Comparison of ENCODE assay signal across 9 cellular contexts in the genomic region with DNA sequence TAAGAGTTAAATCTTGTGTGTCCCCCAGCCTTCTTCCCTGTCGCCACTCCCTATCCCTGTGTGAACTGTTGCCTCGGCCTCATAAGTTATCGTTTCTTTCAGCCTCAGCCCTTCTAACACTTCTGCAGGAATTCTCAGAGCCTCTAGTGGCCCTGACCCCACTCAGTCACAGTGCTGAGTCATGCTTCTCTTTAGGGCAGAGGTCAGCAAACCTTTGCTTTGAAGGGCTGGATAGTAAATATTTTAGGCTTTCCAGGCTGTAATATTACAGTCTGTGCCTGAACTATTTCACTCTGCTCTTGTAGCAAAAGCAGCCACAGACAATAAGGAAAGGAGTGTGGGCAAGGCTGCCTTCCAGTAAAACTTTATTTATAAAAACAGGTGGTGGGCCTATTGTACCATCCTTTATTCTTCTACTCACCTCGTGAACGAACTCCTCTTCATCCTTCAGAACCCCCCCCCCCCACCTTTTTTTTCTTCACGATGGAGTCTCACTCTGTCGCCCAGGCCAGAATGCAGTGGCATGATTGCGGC. TPM values are rescaled to one million over a fixed set of nuclear protein-coding genes. Genes with fewer than 3 reads are reported as not detected.
DNase-seq lines count a peak whose midpoint lies in the region; ATAC-seq and TF ChIP-seq lines count a peak whose summit lies in the region.
"Had no signal": no experiment of that assay in that cellular context is flagged by ENCODE, and none has a peak within 500 bp of the region (broad histone marks: within the 10 kb centered on the region; RNA-seq: fewer than 3 reads in every experiment).

No MANE protein-coding gene starts in this region.

- peak in 1 of 2 donors; percentile 19 for TF ChIP-seq POLR2A in heart left ventricle (IDR thresholded peaks at IDR 0.05)

- WGBS in SK-N-SH (ENCODE audit: low lambda C conversion rate): 96% methylated on average over 8 of the region's 8 CpGs
- WGBS in heart left ventricle, 4 donors: 66 to 70% (median 69%) methylated on average over 8 of the region's 8 CpGs

- intact Hi-C loops in heart left ventricle (cut with DNase I): loop anchor here in 1 of 10 donors (5.0 kb wide), 1 partner anchor 40 kb away; no protein-coding TSS in a partner anchor

- no peak overlapping the region for H3K9ac ChIP-seq in SK-N-SH
- H3K9ac ChIP-seq in skeletal muscle satellite cell (ENCODE audit: low read depth, low read length): peak overlapping the region; percentile 4

- POLR2A ChIA-PET in SK-N-SH (lab: Yijun Ruan, JAX): no interaction called here

- peaks cover 0 to 7% of the 10 kb centered on the region in 2 experiments; a peak in 1 of 4 replicates for H3K4me1 ChIP-seq in SK-N-SH (ENCODE audit: control insufficient read depth in 1 of 2, insufficient read depth in 2 of 2, low read depth in 1 of 2, low read length in 1 of 2)
- H3K4me1 ChIP-seq in heart left ventricle: peaks cover 0 to 47% (median 21%) of the 10 kb centered on the region in 12 donors
- peaks cover 16% of the 10 kb centered on the region for H3K4me1 ChIP-seq in skeletal muscle satellite cell (ENCODE audit: control insufficient read depth, insufficient read depth, low read length)

- no peak for TF ChIP-seq CTCF in SK-N-SH (IDR thresholded peaks at IDR 0.05)
- no peak for TF ChIP-seq CTCF in heart left ventricle (IDR thresholded peaks at IDR 0.05)

- no peaks in the 10 kb centered on the region for H3K27me3 ChIP-seq in SK-N-SH (ENCODE audit: insufficient read depth)
- no peaks in the 10 kb centered on the region for H3K27me3 ChIP-seq in heart left ventricle
- H3K27me3 ChIP-seq in skeletal muscle satellite cell (ENCODE audit: control insufficient read depth, insufficient read depth, low read length): no peaks in the 10 kb centered on the region

- no peak for TF ChIP-seq RAD21 in SK-N-SH (IDR thresholded peaks at IDR 0.05; ENCODE audit: low read length)

- peaks cover 8 to 17% of the 10 kb centered on the region in 2 experiments for H3K36me3 ChIP-seq in SK-N-SH (replicated peaks in 1 of 2; ENCODE audit: control insufficient read depth in 1 of 2, insufficient read depth in 2 of 2, low read length in 1 of 2)
- H3K36me3 ChIP-seq in heart left ventricle: peaks cover 0 to 29% (median 13%) of the 10 kb centered on the region in 9 donors
- peaks cover 19% of the 10 kb centered on the region for H3K36me3 ChIP-seq in skeletal muscle satellite cell (ENCODE audit: insufficient read depth, low read length)

- H3K27ac ChIP-seq in SK-N-SH (ENCODE audit: low read depth in 2 of 2, low read length in 1 of 2) (peak overlapping the region in 1 of 2 experiments; percentile 14; a peak in 1 of 4 replicates), heart left ventricle (peak overlapping the region in 11 of 12 donors; percentile 24 to 64 (median 40))

- no peaks in the 10 kb centered on the region for H3K9me2 ChIP-seq in SK-N-SH

- CTCF ChIA-PET in SK-N-SH (lab: Yijun Ruan, JAX): no interaction called here

- no peaks in the 10 kb centered on the region for H3K9me3 ChIP-seq in SK-N-SH
- H3K9me3 ChIP-seq in heart left ventricle: no peaks in the 10 kb centered on the region
- no peaks in the 10 kb centered on the region for H3K9me3 ChIP-seq in skeletal muscle satellite cell (replicated peaks; ENCODE audit: low read length)

- peak overlapping the region; percentile 50; the same call in 1 of the 2 replicates for H3K4me2 ChIP-seq in SK-N-SH
- H3K4me2 ChIP-seq in skeletal muscle satellite cell (ENCODE audit: low read length): peak overlapping the region; percentile 8

- H2AFZ ChIP-seq in SK-N-SH (ENCODE audit: low read depth): no peak overlapping the region

- H3F3A ChIP-seq in SK-N-SH (replicated peaks; ENCODE audit: insufficient read depth): no peaks in the 10 kb centered on the region

- H3K79me2 ChIP-seq in SK-N-SH (ENCODE audit: insufficient read depth): peaks cover 99% of the 10 kb centered on the region

- DNase-seq in GM03348 (ENCODE audit: low spot score) (peak; percentile 36), SK-N-SH (no peak), heart left ventricle (no peak), NCI-H2107 (lab: John Stamatoyannopoulos, UW) (no peak)
- DNase-seq: activated gamma-delta T cell treated with Interleukin-2 at 50 U/mL for 16 hours had no signal

- H3K4me3 ChIP-seq in SK-N-SH (ENCODE audit: low read depth in 2 of 2, low read length in 1 of 2) (no peak overlapping the region), heart left ventricle (no peak overlapping the region), skeletal muscle satellite cell (ENCODE audit: low read length) (no peak overlapping the region)

- TF ChIP-seq EP300 in SK-N-SH (IDR thresholded peaks at IDR 0.05; ENCODE audit: borderline replicate concordance in 1 of 2, low read depth in 1 of 2, low read length in 1 of 2): no peak

- H4K20me1 ChIP-seq in SK-N-SH (ENCODE audit: insufficient read depth): peaks cover 35% of the 10 kb centered on the region; the same call in 1 of the 2 replicates

- ATAC-seq in heart left ventricle (peak in 3 of 4 donors; percentile 47 to 63 (median 60)), GM21737 (IDR thresholded peaks at IDR 0.05; ENCODE audit: unreplicated experiment) (no peak), HG03025 (IDR thresholded peaks at IDR 0.05; ENCODE audit: low FRiP score, unreplicated experiment) (no peak), GM21526 (IDR thresholded peaks at IDR 0.05; ENCODE audit: low FRiP score, unreplicated experiment) (no peak)

TF ChIP-seq in SK-N-SH, 30 proteins besides CTCF, POLR2A, EP300 and RAD21:
- TF ChIP-seq JUND (IDR thresholded peaks at IDR 0.05) (0 out of 2 replicates have a peak, but pooled peaks have one; percentile 17), TCF12 (IDR thresholded peaks at IDR 0.05) (no peak)

RNA-seq across cellular contexts. Expression of a gene that starts 22.1 kb away (rescaled TPM):
- 28.4 and 37.6 TPM in 2 replicates for polyA plus RNA-seq in SK-N-SH (2012; rRNA removed)
- polyA plus RNA-seq in SK-N-SH (2012; cell fraction: cytosol; rRNA removed): 15.1 and 22.1 TPM in 2 replicates
- 120 and 128 TPM in 2 replicates for polyA plus RNA-seq in SK-N-SH (2012; cell fraction: nucleus; rRNA removed)
- total RNA-seq in heart left ventricle: 10 to 100 TPM; 24.2 to 89.4 (median 31.3) TPM
- 10 to 100 TPM; 26.9 to 39.6 TPM for polyA plus RNA-seq in heart left ventricle
- total RNA-seq in skeletal muscle satellite cell (2012; rRNA removed): 74.3 and 77.1 TPM in 2 replicates

RNA-seq across cellular contexts. Expression of a gene that starts 22.4 kb away (rescaled TPM):
- polyA plus RNA-seq in SK-N-SH (2012; rRNA removed): 7.4 and 9.6 TPM in 2 replicates
- 7.0 and 8.5 TPM in 2 replicates for polyA plus RNA-seq in SK-N-SH (2012; cell fraction: cytosol; rRNA removed)
- polyA plus RNA-seq in SK-N-SH (2012; cell fraction: nucleus; rRNA removed): 12.9 and 16.9 TPM in 2 replicates
- total RNA-seq in heart left ventricle: 1 to 10 TPM; 2.1 to 9.2 (median 4.7) TPM
- polyA plus RNA-seq in heart left ventricle: 1 to 10 TPM; 4.2 to 5.1 TPM
- 3.1 and 3.5 TPM in 2 replicates for total RNA-seq in skeletal muscle satellite cell (2012; rRNA removed)

Comparison
In these comparisons a context has a peak if more than half of its experiments do, and no peak if none do; other contexts are left out.
1. ATAC-seq: peak in heart left ventricle (3 of 4); none in GM21737 (single experiment), HG03025 (single experiment) and GM21526 (single experiment).